ENCODE assay signal across 11 cellular contexts in genomic region chr7:142833174-142834027, GRCh38. TPM values are rescaled to one million over a fixed set of nuclear protein-coding genes. Genes with fewer than 3 reads are reported as not detected.
DNase-seq lines count a peak whose midpoint lies in the region; ATAC-seq and TF ChIP-seq lines count a peak whose summit lies in the region.
"Had no signal": no experiment of that assay in that cellular context is flagged by ENCODE, and none has a peak within 500 bp of the region (broad histone marks: within the 10 kb centered on the region; RNA-seq: fewer than 3 reads in every experiment).

No MANE protein-coding gene starts in this region.

- H2AFZ ChIP-seq in PC-9 = no peak overlapping the region

- no peaks in the 10 kb centered on the region for H3K9me2 ChIP-seq in PC-9 (ENCODE audit: insufficient read depth)

- no peaks in the 10 kb centered on the region for H3K79me2 ChIP-seq in PC-9 (ENCODE audit: low read depth)

- H3K27me3 ChIP-seq in PC-9 (ENCODE audit: insufficient read depth, low read depth) = no peaks in the 10 kb centered on the region

- POLR2A ChIA-PET in PC-9 (lab: Charles Lee; ENCODE audit: unreplicated experiment) = no interaction called here

- no TSS peak for BruUV-seq in PC-9 (replicated peaks; lab: Mats Ljungman, UMichigan)

- H3K4me1 ChIP-seq in PC-9 (replicated peaks; ENCODE audit: insufficient read depth) = peaks cover 36% of the 10 kb centered on the region
- no peaks in the 10 kb centered on the region for H3K4me1 ChIP-seq in mucosa of descending colon (ENCODE audit: low read depth)

- peaks cover 17% of the 10 kb centered on the region for H3F3A ChIP-seq in PC-9 (ENCODE audit: insufficient read depth, low read depth)

- H3K4me3 ChIP-seq in PC-9 (no peak overlapping the region), mucosa of descending colon (no peak overlapping the region)

- CTCF ChIA-PET in PC-9 (lab: Charles Lee) = no interaction called here

- H3K4me2 ChIP-seq in PC-9 = no peak overlapping the region

- peaks cover 9% of the 10 kb centered on the region for H3K9me3 ChIP-seq in PC-9 (ENCODE audit: insufficient read depth, low read depth)
- H3K9me3 ChIP-seq in mucosa of descending colon = no peaks in the 10 kb centered on the region

- DNase-seq in A172 (ENCODE audit: low spot score) = peak; percentile 70
- no peak for DNase-seq in PC-9
- no peak for DNase-seq in GOT3 (lab: John Stamatoyannopoulos, UW)
- DNase-seq in ureter (ENCODE audit: low spot score) = no peak
- no peak for DNase-seq in middle frontal gyrus (ENCODE audit: extremely low spot score, low spot score)
- no peak for DNase-seq in mucosa of descending colon
- DNase-seq: effector CD4-positive, alpha-beta T cell had no signal

- TF ChIP-seq CTCF in PC-9 (conservative IDR thresholded peaks at IDR 0.05) (no peak), mucosa of descending colon (IDR thresholded peaks at IDR 0.05) (no peak)

- peak overlapping the region; percentile 54; the same call in 1 of the 2 replicates for H3K27ac ChIP-seq in PC-9

- intact Hi-C loops in PC-9 (cut with micrococcal nuclease; ENCODE audit: unreplicated experiment) (no loop called here), mucosa of descending colon (cut with DNase I, micrococcal nuclease) (no loop called here)

- H4K20me1 ChIP-seq in PC-9 (ENCODE audit: insufficient read depth) = no peaks in the 10 kb centered on the region

- ATAC-seq in GM19463 (IDR thresholded peaks at IDR 0.05; ENCODE audit: unreplicated experiment) (peak; percentile 90), HG03066 (IDR thresholded peaks at IDR 0.05; ENCODE audit: low read depth, unreplicated experiment) (peak; percentile 79), mucosa of descending colon (no peak)
- ATAC-seq: SK-N-SH treated with all-trans-retinoic acid at 6 μM for 48 hours had no signal

- H3K36me3 ChIP-seq in PC-9 (ENCODE audit: low read depth) (no peaks in the 10 kb centered on the region), mucosa of descending colon (ENCODE audit: low read depth) (no peaks in the 10 kb centered on the region)

RNA-seq across cellular contexts. Expression of gene EPHB6, which starts 21.5 kb away (rescaled TPM):
- 2.0 and 2.7 TPM in 2 replicates for total RNA-seq in A172 (2014; rRNA removed; shearing (Covaris generic))
- total RNA-seq in PC-9 (2021) (39.2 and 72.9 TPM in 2 replicates), ureter (55.9 TPM), mucosa of descending colon (1 to 10 TPM; 1.2 to 8.7 (median 2.6) TPM)

RNA-seq across cellular contexts. Expression of gene TRPV6, which starts 52.1 kb away (rescaled TPM):
- not detected in 2 replicates for total RNA-seq in A172 (2014; rRNA removed; shearing (Covaris generic))
- total RNA-seq in PC-9 (2021) = 13.5 and 14.7 TPM in 2 replicates
- total RNA-seq in ureter = 27.7 TPM
- under 1 TPM; 0.35 to 0.55 (median 0.44) TPM for total RNA-seq in mucosa of descending colon
- total RNA-seq: skeletal muscle tissue had no signal
